Comparison of ENCODE assay signal across 18 cellular contexts in genomic region chrX:10356979-10357378, GRCh38.
DNase-seq lines count a peak whose midpoint lies in the region; ATAC-seq and TF ChIP-seq lines count a peak whose summit lies in the region.
"Had no signal": no experiment of that assay in that cellular context is flagged by ENCODE, and none has a peak within 500 bp of the region (broad histone marks: within the 10 kb centered on the region; RNA-seq: fewer than 3 reads in every experiment).

No MANE protein-coding gene starts in this region.

- H4K20me1 ChIP-seq in osteoblast (ENCODE audit: insufficient read depth, low read length): no peaks in the 10 kb centered on the region

- DNase-seq in ELR (ENCODE audit: low read depth) (peak; percentile 70), LHCN-M2 (ENCODE audit: low read depth) (peak; percentile 30), astrocyte of the spinal cord (ENCODE audit: low read depth, low spot score) (peak; percentile 40), osteoblast (ENCODE audit: insufficient read length, low spot score, missing footprints) (peak; percentile 42), NCI-H1417 (lab: John Stamatoyannopoulos, UW) (no peak), left lung (no peak)
- DNase-seq: body of pancreas, colonic mucosa, NCI-H187 treated with DMSO at 0.1 percent for 48 hours, NCI-H446 treated with DMSO at 0.1 percent for 48 hours, psoas muscle, SHP77, thyroid gland had no signal

- in situ Hi-C loops in astrocyte of the spinal cord (cut with HindIII; ENCODE audit: low sequenced_read_pairs): no loop called here

- no peaks in the 10 kb centered on the region for H3K36me3 ChIP-seq in osteoblast (ENCODE audit: insufficient read depth, low read length)
- no peaks in the 10 kb centered on the region for H3K36me3 ChIP-seq in left lung
- H3K36me3 ChIP-seq: colonic mucosa, gastroesophageal sphincter, neural progenitor cell, thyroid gland had no signal

- H3K4me2 ChIP-seq in osteoblast (ENCODE audit: insufficient read depth, low read length): peak overlapping the region; percentile 25
- H3K4me2 ChIP-seq: neural progenitor cell had no signal

- no peaks in the 10 kb centered on the region for H3K27me3 ChIP-seq in osteoblast (ENCODE audit: insufficient read depth, low read length)
- no peaks in the 10 kb centered on the region for H3K27me3 ChIP-seq in left lung
- H3K27me3 ChIP-seq: body of pancreas, colonic mucosa, gastroesophageal sphincter, neural progenitor cell, thyroid gland had no signal

- H3K4me1 ChIP-seq in osteoblast (ENCODE audit: insufficient read depth, low read length): peaks cover 5% of the 10 kb centered on the region
- no peaks in the 10 kb centered on the region for H3K4me1 ChIP-seq in left lung
- H3K4me1 ChIP-seq: body of pancreas, colonic mucosa, gastroesophageal sphincter, neural progenitor cell, psoas muscle, thyroid gland had no signal

- intact Hi-C loops in left lung (cut with DNase I): no loop called here

- no peaks in the 10 kb centered on the region for H3K79me2 ChIP-seq in osteoblast (ENCODE audit: insufficient read depth, low read length)

- H2AFZ ChIP-seq in osteoblast (ENCODE audit: low read length): no peak overlapping the region
- H2AFZ ChIP-seq: neural progenitor cell had no signal

- no peak overlapping the region for H3K27ac ChIP-seq in osteoblast (ENCODE audit: low read depth, low read length)
- no peak overlapping the region for H3K27ac ChIP-seq in left lung
- H3K27ac ChIP-seq: body of pancreas, colonic mucosa, gastroesophageal sphincter, neural progenitor cell, psoas muscle, thyroid gland had no signal

- H3K9me3 ChIP-seq in osteoblast (ENCODE audit: low read depth, low read length): no peaks in the 10 kb centered on the region
- H3K9me3 ChIP-seq in left lung: no peaks in the 10 kb centered on the region
- H3K9me3 ChIP-seq: body of pancreas, colonic mucosa, gastroesophageal sphincter, psoas muscle, thyroid gland had no signal

- ATAC-seq in GM18861 (IDR thresholded peaks at IDR 0.05; ENCODE audit: unreplicated experiment) (no peak), HG03159 (IDR thresholded peaks at IDR 0.05; ENCODE audit: unreplicated experiment) (no peak), left lung (no peak)
- ATAC-seq: body of pancreas, gastroesophageal sphincter, left lobe of liver, psoas muscle had no signal

- TF ChIP-seq CTCF in astrocyte of the spinal cord (IDR thresholded peaks at IDR 0.05; ENCODE audit: low read depth, low read length): no peak
- no peak for TF ChIP-seq CTCF in osteoblast (IDR thresholded peaks at IDR 0.05; ENCODE audit: extremely low read depth, low read depth, low read length)
- TF ChIP-seq CTCF in left lung (IDR thresholded peaks at IDR 0.05): no peak

- H3K4me3 ChIP-seq in astrocyte of the spinal cord (ENCODE audit: low read depth, low read length): no peak overlapping the region
- no peak overlapping the region for H3K4me3 ChIP-seq in osteoblast (ENCODE audit: insufficient read depth, low read length)
- no peak overlapping the region for H3K4me3 ChIP-seq in left lung
- H3K4me3 ChIP-seq: body of pancreas, colonic mucosa, gastroesophageal sphincter, neural progenitor cell, psoas muscle, thyroid gland had no signal

Comparison
In these comparisons a context has a peak if more than half of its experiments do, and no peak if none do; other contexts are left out.
1. DNase-seq: peak in ELR (single experiment), LHCN-M2 (single experiment), astrocyte of the spinal cord (single experiment) and osteoblast (single experiment); none in NCI-H1417 (0 of 3) and left lung (0 of 2).